ENCODE assay signal across 1 cellular context in genomic region chr11:71268706-71269321, GRCh38.
TF ChIP-seq lines count a peak whose summit lies in the region.

No MANE protein-coding gene starts in this region.

TF ChIP-seq in HepG2, 621 proteins besides CTCF, POLR2A, EP300 and RAD21 (continued from another document and continues in another):
- TF ChIP-seq, protein P1, sequence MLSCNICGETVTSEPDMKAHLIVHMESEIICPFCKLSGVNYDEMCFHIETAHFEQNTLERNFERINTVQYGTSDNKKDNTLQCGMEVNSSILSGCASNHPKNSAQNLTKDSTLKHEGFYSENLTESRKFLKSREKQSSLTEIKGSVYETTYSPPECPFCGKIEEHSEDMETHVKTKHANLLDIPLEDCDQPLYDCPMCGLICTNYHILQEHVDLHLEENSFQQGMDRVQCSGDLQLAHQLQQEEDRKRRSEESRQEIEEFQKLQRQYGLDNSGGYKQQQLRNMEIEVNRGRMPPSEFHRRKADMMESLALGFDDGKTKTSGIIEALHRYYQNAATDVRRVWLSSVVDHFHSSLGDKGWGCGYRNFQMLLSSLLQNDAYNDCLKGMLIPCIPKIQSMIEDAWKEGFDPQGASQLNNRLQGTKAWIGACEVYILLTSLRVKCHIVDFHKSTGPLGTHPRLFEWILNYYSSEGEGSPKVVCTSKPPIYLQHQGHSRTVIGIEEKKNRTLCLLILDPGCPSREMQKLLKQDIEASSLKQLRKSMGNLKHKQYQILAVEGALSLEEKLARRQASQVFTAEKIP (CRISPR knock-in tag; IDR thresholded peaks at IDR 0.05; ENCODE audit: borderline replicate concordance): no peak
- 0 out of 2 replicates have a peak, but pooled peaks have one; percentile 34 for TF ChIP-seq KMT2A (CRISPR knock-in tag; IDR thresholded peaks at IDR 0.05)
- peak; percentile 54; the same call in 1 of the 2 replicates for TF ChIP-seq ZNF710 (CRISPR knock-in tag; IDR thresholded peaks at IDR 0.05; ENCODE audit: borderline replicate concordance)
- no peak for TF ChIP-seq CREB1 (IDR thresholded peaks at IDR 0.05)
- TF ChIP-seq CREB1 (CRISPR knock-in tag; IDR thresholded peaks at IDR 0.05): no peak
- TF ChIP-seq BCL6 (CRISPR knock-in tag; IDR thresholded peaks at IDR 0.05): peak; percentile 73; the same call in 1 of the 2 replicates
- peak; percentile 68; the same call in 1 of the 2 replicates for TF ChIP-seq SPEN (CRISPR knock-in tag; IDR thresholded peaks at IDR 0.05; ENCODE audit: low read depth)
- no peak for TF ChIP-seq ZBTB25 (CRISPR knock-in tag; IDR thresholded peaks at IDR 0.05)
- TF ChIP-seq MED13 (CRISPR knock-in tag; IDR thresholded peaks at IDR 0.05): no peak
- no peak for TF ChIP-seq AKNA (CRISPR knock-in tag; IDR thresholded peaks at IDR 0.05; ENCODE audit: borderline replicate concordance)
- TF ChIP-seq GMEB2 (CRISPR knock-in tag; IDR thresholded peaks at IDR 0.05; ENCODE audit: low read depth): no peak
- TF ChIP-seq RARA (CRISPR knock-in tag; IDR thresholded peaks at IDR 0.05): peak; percentile 84
- TF ChIP-seq KAT2B (IDR thresholded peaks at IDR 0.05; ENCODE audit: borderline replicate concordance, low read depth, low read length): no peak
- TF ChIP-seq HOXD1 (CRISPR knock-in tag; IDR thresholded peaks at IDR 0.05): no peak
- no peak for TF ChIP-seq SUZ12 (IDR thresholded peaks at IDR 0.05; ENCODE audit: low read depth, low read length)
- 0 out of 2 replicates have a peak, but pooled peaks have one; percentile 48 for TF ChIP-seq NCOR1 (IDR thresholded peaks at IDR 0.05; ENCODE audit: borderline replicate concordance, low read length)
- TF ChIP-seq ATF7-NPFF (CRISPR knock-in tag; IDR thresholded peaks at IDR 0.05; ENCODE audit: low read depth): no peak
- TF ChIP-seq HNRNPL (IDR thresholded peaks at IDR 0.05; ENCODE audit: low read depth, low read length): no peak
- no peak for TF ChIP-seq CBFB (CRISPR knock-in tag; IDR thresholded peaks at IDR 0.05)
- TF ChIP-seq ZNF280D (CRISPR knock-in tag; IDR thresholded peaks at IDR 0.05): no peak; the same call in 1 of the 2 replicates
- no peak for TF ChIP-seq PLRG1 (conservative IDR thresholded peaks at IDR 0.05)
- TF ChIP-seq ZBTB21 (CRISPR knock-in tag; IDR thresholded peaks at IDR 0.05): no peak
- TF ChIP-seq KDM6A (CRISPR knock-in tag; IDR thresholded peaks at IDR 0.05; ENCODE audit: low read depth): 0 out of 2 replicates have a peak, but pooled peaks have one; percentile 47
- TF ChIP-seq, protein P2, sequence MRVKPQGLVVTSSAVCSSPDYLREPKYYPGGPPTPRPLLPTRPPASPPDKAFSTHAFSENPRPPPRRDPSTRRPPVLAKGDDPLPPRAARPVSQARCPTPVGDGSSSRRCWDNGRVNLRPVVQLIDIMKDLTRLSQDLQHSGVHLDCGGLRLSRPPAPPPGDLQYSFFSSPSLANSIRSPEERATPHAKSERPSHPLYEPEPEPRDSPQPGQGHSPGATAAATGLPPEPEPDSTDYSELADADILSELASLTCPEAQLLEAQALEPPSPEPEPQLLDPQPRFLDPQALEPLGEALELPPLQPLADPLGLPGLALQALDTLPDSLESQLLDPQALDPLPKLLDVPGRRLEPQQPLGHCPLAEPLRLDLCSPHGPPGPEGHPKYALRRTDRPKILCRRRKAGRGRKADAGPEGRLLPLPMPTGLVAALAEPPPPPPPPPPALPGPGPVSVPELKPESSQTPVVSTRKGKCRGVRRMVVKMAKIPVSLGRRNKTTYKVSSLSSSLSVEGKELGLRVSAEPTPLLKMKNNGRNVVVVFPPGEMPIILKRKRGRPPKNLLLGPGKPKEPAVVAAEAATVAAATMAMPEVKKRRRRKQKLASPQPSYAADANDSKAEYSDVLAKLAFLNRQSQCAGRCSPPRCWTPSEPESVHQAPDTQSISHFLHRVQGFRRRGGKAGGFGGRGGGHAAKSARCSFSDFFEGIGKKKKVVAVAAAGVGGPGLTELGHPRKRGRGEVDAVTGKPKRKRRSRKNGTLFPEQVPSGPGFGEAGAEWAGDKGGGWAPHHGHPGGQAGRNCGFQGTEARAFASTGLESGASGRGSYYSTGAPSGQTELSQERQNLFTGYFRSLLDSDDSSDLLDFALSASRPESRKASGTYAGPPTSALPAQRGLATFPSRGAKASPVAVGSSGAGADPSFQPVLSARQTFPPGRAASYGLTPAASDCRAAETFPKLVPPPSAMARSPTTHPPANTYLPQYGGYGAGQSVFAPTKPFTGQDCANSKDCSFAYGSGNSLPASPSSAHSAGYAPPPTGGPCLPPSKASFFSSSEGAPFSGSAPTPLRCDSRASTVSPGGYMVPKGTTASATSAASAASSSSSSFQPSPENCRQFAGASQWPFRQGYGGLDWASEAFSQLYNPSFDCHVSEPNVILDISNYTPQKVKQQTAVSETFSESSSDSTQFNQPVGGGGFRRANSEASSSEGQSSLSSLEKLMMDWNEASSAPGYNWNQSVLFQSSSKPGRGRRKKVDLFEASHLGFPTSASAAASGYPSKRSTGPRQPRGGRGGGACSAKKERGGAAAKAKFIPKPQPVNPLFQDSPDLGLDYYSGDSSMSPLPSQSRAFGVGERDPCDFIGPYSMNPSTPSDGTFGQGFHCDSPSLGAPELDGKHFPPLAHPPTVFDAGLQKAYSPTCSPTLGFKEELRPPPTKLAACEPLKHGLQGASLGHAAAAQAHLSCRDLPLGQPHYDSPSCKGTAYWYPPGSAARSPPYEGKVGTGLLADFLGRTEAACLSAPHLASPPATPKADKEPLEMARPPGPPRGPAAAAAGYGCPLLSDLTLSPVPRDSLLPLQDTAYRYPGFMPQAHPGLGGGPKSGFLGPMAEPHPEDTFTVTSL (CRISPR knock-in tag; IDR thresholded peaks at IDR 0.05; ENCODE audit: borderline replicate concordance): peak; percentile 56
- TF ChIP-seq ZNF883 (CRISPR knock-in tag; IDR thresholded peaks at IDR 0.05; ENCODE audit: not compliant biosample characterization): no peak
- peak; percentile 74 for TF ChIP-seq FOXP4 (CRISPR knock-in tag; IDR thresholded peaks at IDR 0.05)
- peak; percentile 23; the same call in 1 of the 2 replicates for TF ChIP-seq ZNF503 (CRISPR knock-in tag; IDR thresholded peaks at IDR 0.05)
- TF ChIP-seq RFX5 (IDR thresholded peaks at IDR 0.05; ENCODE audit: low read depth, low read length): no peak
- 0 out of 2 replicates have a peak, but pooled peaks have one; percentile 38 for TF ChIP-seq TCF7 (IDR thresholded peaks at IDR 0.05; ENCODE audit: low read depth)
